In genomic region chr16:49452108-49452507, GRCh38 we compare ENCODE assay signal across 1 cellular context.
TF ChIP-seq lines count a peak whose summit lies in the region.

No MANE protein-coding gene starts in this region.

TF ChIP-seq in H1, 55 proteins besides CTCF, POLR2A, EP300 and RAD21 (continued from another document):
- no peak for TF ChIP-seq KDM1A (IDR thresholded peaks at IDR 0.05; ENCODE audit: borderline replicate concordance, low read length)
- TF ChIP-seq SP1 (IDR thresholded peaks at IDR 0.05; ENCODE audit: low read depth, low read length) = no peak
- no peak for TF ChIP-seq POU5F1 (IDR thresholded peaks at IDR 0.05; ENCODE audit: low read depth, low read length)
- TF ChIP-seq YY1 (IDR thresholded peaks at IDR 0.05; ENCODE audit: low read depth, low read length) = no peak
- TF ChIP-seq TCF12 (IDR thresholded peaks at IDR 0.05; ENCODE audit: low read depth, low read length) = no peak
